ENCODE assay signal across 1 cellular context in the genomic region with DNA sequence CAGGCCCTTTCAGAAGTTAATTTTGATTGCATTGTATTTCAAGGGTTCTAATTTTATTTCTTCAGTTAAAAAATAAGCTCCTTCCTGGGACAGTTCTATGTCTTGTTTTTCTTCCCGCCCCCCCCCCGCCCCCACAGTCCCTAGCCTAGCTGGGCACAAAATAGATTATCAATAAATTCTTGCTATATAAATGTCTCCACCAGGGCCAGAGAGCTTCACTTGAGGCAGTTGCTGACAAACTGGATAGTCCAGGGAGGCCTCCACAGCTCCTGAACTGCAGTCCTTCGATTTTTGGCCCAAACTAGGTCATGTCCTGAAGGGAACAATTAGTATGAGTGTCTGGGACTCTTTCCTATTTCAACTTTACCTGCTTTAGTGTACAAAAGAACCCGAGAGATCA.
TF ChIP-seq lines count a peak whose summit lies in the region.

No MANE protein-coding gene starts in this region.

TF ChIP-seq in HepG2, 621 proteins besides CTCF, POLR2A, EP300 and RAD21 (continued from another document):
- TF ChIP-seq, protein P1, sequence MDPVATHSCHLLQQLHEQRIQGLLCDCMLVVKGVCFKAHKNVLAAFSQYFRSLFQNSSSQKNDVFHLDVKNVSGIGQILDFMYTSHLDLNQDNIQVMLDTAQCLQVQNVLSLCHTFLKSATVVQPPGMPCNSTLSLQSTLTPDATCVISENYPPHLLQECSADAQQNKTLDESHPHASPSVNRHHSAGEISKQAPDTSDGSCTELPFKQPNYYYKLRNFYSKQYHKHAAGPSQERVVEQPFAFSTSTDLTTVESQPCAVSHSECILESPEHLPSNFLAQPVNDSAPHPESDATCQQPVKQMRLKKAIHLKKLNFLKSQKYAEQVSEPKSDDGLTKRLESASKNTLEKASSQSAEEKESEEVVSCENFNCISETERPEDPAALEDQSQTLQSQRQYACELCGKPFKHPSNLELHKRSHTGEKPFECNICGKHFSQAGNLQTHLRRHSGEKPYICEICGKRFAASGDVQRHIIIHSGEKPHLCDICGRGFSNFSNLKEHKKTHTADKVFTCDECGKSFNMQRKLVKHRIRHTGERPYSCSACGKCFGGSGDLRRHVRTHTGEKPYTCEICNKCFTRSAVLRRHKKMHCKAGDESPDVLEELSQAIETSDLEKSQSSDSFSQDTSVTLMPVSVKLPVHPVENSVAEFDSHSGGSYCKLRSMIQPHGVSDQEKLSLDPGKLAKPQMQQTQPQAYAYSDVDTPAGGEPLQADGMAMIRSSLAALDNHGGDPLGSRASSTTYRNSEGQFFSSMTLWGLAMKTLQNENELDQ (CRISPR knock-in tag; IDR thresholded peaks at IDR 0.05; ENCODE audit: borderline replicate concordance), result no peak
- TF ChIP-seq ZKSCAN5 (CRISPR knock-in tag; IDR thresholded peaks at IDR 0.05) (no peak), PPARG (CRISPR knock-in tag; conservative IDR thresholded peaks at IDR 0.05) (no peak), ZBTB7B (CRISPR knock-in tag; IDR thresholded peaks at IDR 0.05) (no peak), ZNF263 (CRISPR knock-in tag; IDR thresholded peaks at IDR 0.05) (no peak), KDM4B (CRISPR knock-in tag; IDR thresholded peaks at IDR 0.05) (no peak), NAIF1 (CRISPR knock-in tag; IDR thresholded peaks at IDR 0.05; ENCODE audit: borderline replicate concordance) (no peak), FOSL1 (CRISPR knock-in tag; IDR thresholded peaks at IDR 0.05; ENCODE audit: borderline replicate concordance) (no peak), ZNF780A (CRISPR knock-in tag; IDR thresholded peaks at IDR 0.05) (no peak), NRL (CRISPR knock-in tag; IDR thresholded peaks at IDR 0.05; ENCODE audit: borderline replicate concordance) (no peak), NR1H2 (CRISPR knock-in tag; IDR thresholded peaks at IDR 0.05; ENCODE audit: borderline replicate concordance, low read depth) (no peak), RBM22 (optimal IDR thresholded peaks at IDR 0.05; ENCODE audit: low read length) (no peak), ZBTB21 (CRISPR knock-in tag; IDR thresholded peaks at IDR 0.05) (no peak), ZNF761 (CRISPR knock-in tag; conservative IDR thresholded peaks at IDR 0.05) (no peak)
- TF ChIP-seq, protein P2, sequence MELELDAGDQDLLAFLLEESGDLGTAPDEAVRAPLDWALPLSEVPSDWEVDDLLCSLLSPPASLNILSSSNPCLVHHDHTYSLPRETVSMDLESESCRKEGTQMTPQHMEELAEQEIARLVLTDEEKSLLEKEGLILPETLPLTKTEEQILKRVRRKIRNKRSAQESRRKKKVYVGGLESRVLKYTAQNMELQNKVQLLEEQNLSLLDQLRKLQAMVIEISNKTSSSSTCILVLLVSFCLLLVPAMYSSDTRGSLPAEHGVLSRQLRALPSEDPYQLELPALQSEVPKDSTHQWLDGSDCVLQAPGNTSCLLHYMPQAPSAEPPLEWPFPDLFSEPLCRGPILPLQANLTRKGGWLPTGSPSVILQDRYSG (CRISPR knock-in tag; IDR thresholded peaks at IDR 0.05), result no peak
- TF ChIP-seq, protein P3, sequence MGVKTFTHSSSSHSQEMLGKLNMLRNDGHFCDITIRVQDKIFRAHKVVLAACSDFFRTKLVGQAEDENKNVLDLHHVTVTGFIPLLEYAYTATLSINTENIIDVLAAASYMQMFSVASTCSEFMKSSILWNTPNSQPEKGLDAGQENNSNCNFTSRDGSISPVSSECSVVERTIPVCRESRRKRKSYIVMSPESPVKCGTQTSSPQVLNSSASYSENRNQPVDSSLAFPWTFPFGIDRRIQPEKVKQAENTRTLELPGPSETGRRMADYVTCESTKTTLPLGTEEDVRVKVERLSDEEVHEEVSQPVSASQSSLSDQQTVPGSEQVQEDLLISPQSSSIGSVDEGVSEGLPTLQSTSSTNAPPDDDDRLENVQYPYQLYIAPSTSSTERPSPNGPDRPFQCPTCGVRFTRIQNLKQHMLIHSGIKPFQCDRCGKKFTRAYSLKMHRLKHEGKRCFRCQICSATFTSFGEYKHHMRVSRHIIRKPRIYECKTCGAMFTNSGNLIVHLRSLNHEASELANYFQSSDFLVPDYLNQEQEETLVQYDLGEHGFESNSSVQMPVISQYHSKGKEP (CRISPR knock-in tag; IDR thresholded peaks at IDR 0.05), result no peak
- TF ChIP-seq, protein P4, sequence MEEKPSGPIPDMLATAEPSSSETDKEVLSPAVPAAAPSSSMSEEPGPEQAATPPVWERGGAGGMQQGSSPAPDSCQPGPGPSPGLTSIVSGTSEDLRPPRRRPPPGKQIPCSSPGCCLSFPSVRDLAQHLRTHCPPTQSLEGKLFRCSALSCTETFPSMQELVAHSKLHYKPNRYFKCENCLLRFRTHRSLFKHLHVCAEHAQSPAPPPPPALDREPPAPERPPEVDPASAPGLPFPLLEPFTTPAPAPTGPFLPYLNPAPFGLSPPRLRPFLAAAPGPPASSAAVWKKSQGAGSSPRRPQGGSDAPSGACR (CRISPR knock-in tag; IDR thresholded peaks at IDR 0.05), result no peak
- TF ChIP-seq, protein P5, sequence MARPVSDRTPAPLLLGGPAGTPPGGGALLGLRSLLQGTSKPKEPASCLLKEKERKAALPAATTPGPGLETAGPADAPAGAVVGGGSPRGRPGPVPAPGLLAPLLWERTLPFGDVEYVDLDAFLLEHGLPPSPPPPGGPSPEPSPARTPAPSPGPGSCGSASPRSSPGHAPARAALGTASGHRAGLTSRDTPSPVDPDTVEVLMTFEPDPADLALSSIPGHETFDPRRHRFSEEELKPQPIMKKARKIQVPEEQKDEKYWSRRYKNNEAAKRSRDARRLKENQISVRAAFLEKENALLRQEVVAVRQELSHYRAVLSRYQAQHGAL (CRISPR knock-in tag; IDR thresholded peaks at IDR 0.05; ENCODE audit: not compliant biosample characterization), result no peak
- TF ChIP-seq, protein P6, sequence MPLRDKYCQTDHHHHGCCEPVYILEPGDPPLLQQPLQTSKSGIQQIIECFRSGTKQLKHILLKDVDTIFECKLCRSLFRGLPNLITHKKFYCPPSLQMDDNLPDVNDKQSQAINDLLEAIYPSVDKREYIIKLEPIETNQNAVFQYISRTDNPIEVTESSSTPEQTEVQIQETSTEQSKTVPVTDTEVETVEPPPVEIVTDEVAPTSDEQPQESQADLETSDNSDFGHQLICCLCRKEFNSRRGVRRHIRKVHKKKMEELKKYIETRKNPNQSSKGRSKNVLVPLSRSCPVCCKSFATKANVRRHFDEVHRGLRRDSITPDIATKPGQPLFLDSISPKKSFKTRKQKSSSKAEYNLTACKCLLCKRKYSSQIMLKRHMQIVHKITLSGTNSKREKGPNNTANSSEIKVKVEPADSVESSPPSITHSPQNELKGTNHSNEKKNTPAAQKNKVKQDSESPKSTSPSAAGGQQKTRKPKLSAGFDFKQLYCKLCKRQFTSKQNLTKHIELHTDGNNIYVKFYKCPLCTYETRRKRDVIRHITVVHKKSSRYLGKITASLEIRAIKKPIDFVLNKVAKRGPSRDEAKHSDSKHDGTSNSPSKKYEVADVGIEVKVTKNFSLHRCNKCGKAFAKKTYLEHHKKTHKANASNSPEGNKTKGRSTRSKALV (CRISPR knock-in tag; IDR thresholded peaks at IDR 0.05), result no peak
